In genomic region chr20:58959652-58960051, GRCh38 we compare ENCODE assay signal across 35 cellular contexts. TPM values are rescaled to one million over a fixed set of nuclear protein-coding genes. Genes with fewer than 3 reads are reported as not detected.
"Had no signal": no experiment of that assay in that cellular context is flagged by ENCODE, and none has a peak within 500 bp of the region (broad histone marks: within the 10 kb centered on the region; RNA-seq: fewer than 3 reads in every experiment).

No MANE protein-coding gene starts in this region.

- H3K27ac Mint-ChIP-seq: activated CD4-positive, alpha-beta T cell treated with anti-CD3 and anti-CD28 coated beads for 36 hours; activated CD8-positive, alpha-beta memory T cell treated with anti-CD3 and anti-CD28 coated beads, Interleukin-2, amount 10 ng/mL, durations not matched to agents 7 days and 5 days; activated CD8-positive, alpha-beta T cell treated with anti-CD3 and anti-CD28 coated beads, Interleukin-2, amount 10 ng/mL, durations not matched to agents 7 days and 5 days; activated naive CD4-positive, alpha-beta T cell treated with anti-CD3 and anti-CD28 coated beads, Interleukin-2, amount 50 U/mL, for 24 hours; activated naive CD8-positive, alpha-beta T cell treated with anti-CD3 and anti-CD28 coated beads, Interleukin-2, amount 50 U/mL, for 24 hours; activated T-helper 2 cell treated with anti-CD3 and anti-CD28 coated beads, Interferon-gamma antibody, Interleukin-2, Interleukin-4, amounts not matched to agents 10 μg/mL and 5 μg/mL and 100 μg/mL, durations not matched to agents 14 hours and 24 hours and 36 hours; immature natural killer cell; memory B cell; naive thymus-derived CD4-positive, alpha-beta T cell; neural progenitor cell; stimulated activated memory B cell treated with anti-CD40 and anti-IgM and Interleukin-4, amounts not matched to agents 10 μg/mL and 1 μg/mL and 100 μg/mL, for 72 hours; T-helper 2 cell treated with Interferon-gamma antibody and Interleukin-4, amounts not matched to agents 5 μg/mL and 100 μg/mL, for 36 hours had no signal

- H3K27me3 ChIP-seq: esophagus squamous epithelium, gastroesophageal sphincter, neural progenitor cell, thyroid gland, upper lobe of right lung had no signal

- H3K4me1 Mint-ChIP-seq: activated CD4-positive, alpha-beta T cell treated with anti-CD3 and anti-CD28 coated beads for 36 hours; activated CD8-positive, alpha-beta memory T cell treated with anti-CD3 and anti-CD28 coated beads, Interleukin-2, amount 10 ng/mL, durations not matched to agents 7 days and 5 days; activated naive CD4-positive, alpha-beta T cell treated with anti-CD3 and anti-CD28 coated beads, Interleukin-2, amount 50 U/mL, for 24 hours; activated naive CD8-positive, alpha-beta T cell treated with anti-CD3 and anti-CD28 coated beads, Interleukin-2, amount 50 U/mL, for 24 hours; central memory CD8-positive, alpha-beta T cell; immature natural killer cell; neural progenitor cell; stimulated activated memory B cell treated with anti-CD40 and anti-IgM and Interleukin-4, amounts not matched to agents 10 μg/mL and 1 μg/mL and 100 μg/mL, for 72 hours; stimulated activated naive CD8-positive, alpha-beta T cell treated with anti-CD3 and anti-CD28 coated beads, Interleukin-15, amount 100 ng/mL, for 72 hours had no signal

- H3K27me3 Mint-ChIP-seq: activated naive CD4-positive, alpha-beta T cell treated with anti-CD3 and anti-CD28 coated beads, Interleukin-2, amount 50 U/mL, for 24 hours; stimulated activated memory B cell treated with anti-CD40 and anti-IgM and Interleukin-4, amounts not matched to agents 10 μg/mL and 1 μg/mL and 100 μg/mL, for 72 hours had no signal

- H3K9ac ChIP-seq: neural progenitor cell had no signal

- H3K9me3 ChIP-seq: esophagus squamous epithelium, gastroesophageal sphincter, thyroid gland, upper lobe of right lung had no signal

- H3K36me3 Mint-ChIP-seq: activated CD8-positive, alpha-beta memory T cell treated with anti-CD3 and anti-CD28 coated beads, Interleukin-2, amount 10 ng/mL, durations not matched to agents 7 days and 5 days; activated naive CD4-positive, alpha-beta T cell treated with anti-CD3 and anti-CD28 coated beads, Interleukin-2, amount 50 U/mL, for 24 hours; neural progenitor cell; stimulated activated memory B cell treated with anti-CD40 and anti-IgM and Interleukin-4, amounts not matched to agents 10 μg/mL and 1 μg/mL and 100 μg/mL, for 72 hours had no signal

- H2AFZ ChIP-seq: neural progenitor cell had no signal

- H3K4me1 ChIP-seq: esophagus squamous epithelium, gastroesophageal sphincter, neural progenitor cell, upper lobe of right lung had no signal

- H3K36me3 ChIP-seq: esophagus squamous epithelium, gastroesophageal sphincter, neural progenitor cell, thyroid gland, upper lobe of right lung had no signal

- ATAC-seq: activated CD4-positive, alpha-beta T cell treated with anti-CD3 and anti-CD28 coated beads for 36 hours; activated CD8-positive, alpha-beta memory T cell treated with anti-CD3 and anti-CD28 coated beads, Interleukin-2, amount 10 ng/mL, durations not matched to agents 7 days and 5 days; activated CD8-positive, alpha-beta T cell treated with anti-CD3 and anti-CD28 coated beads, Interleukin-2, amount 10 ng/mL, durations not matched to agents 7 days and 5 days; activated naive CD8-positive, alpha-beta T cell treated with anti-CD3 and anti-CD28 coated beads, Interleukin-2, amount 50 U/mL, for 24 hours; gastroesophageal sphincter; naive thymus-derived CD4-positive, alpha-beta T cell; sciatic nerve; stimulated activated memory B cell treated with anti-CD40 and anti-IgM and Interleukin-4, amounts not matched to agents 10 μg/mL and 1 μg/mL and 100 μg/mL, for 72 hours; stimulated activated naive CD8-positive, alpha-beta T cell treated with anti-CD3 and anti-CD28 coated beads, Interleukin-15, amount 100 ng/mL, for 72 hours; upper lobe of right lung had no signal

- H3K4me2 ChIP-seq: neural progenitor cell had no signal

- H3K9me3 Mint-ChIP-seq: activated naive CD4-positive, alpha-beta T cell treated with anti-CD3 and anti-CD28 coated beads, Interleukin-2, amount 50 U/mL, for 24 hours; activated naive CD8-positive, alpha-beta T cell treated with anti-CD3 and anti-CD28 coated beads, Interleukin-2, amount 50 U/mL, for 24 hours; activated T-helper 2 cell treated with anti-CD3 and anti-CD28 coated beads, Interferon-gamma antibody, Interleukin-2, Interleukin-4, amounts not matched to agents 10 μg/mL and 5 μg/mL and 100 μg/mL, durations not matched to agents 14 hours and 24 hours and 36 hours; central memory CD8-positive, alpha-beta T cell; immature natural killer cell; stimulated activated naive CD8-positive, alpha-beta T cell treated with anti-CD3 and anti-CD28 coated beads, Interleukin-15, amount 100 ng/mL, for 72 hours; T-helper 2 cell treated with Interferon-gamma antibody and Interleukin-4, amounts not matched to agents 5 μg/mL and 100 μg/mL, for 36 hours had no signal

- H3K4me3 Mint-ChIP-seq: activated CD4-positive, alpha-beta T cell treated with anti-CD3 and anti-CD28 coated beads for 36 hours; activated CD8-positive, alpha-beta memory T cell treated with anti-CD3 and anti-CD28 coated beads, Interleukin-2, amount 10 ng/mL, durations not matched to agents 7 days and 5 days; activated CD8-positive, alpha-beta T cell treated with anti-CD3 and anti-CD28 coated beads, Interleukin-2, amount 10 ng/mL, durations not matched to agents 7 days and 5 days; activated naive CD4-positive, alpha-beta T cell treated with anti-CD3 and anti-CD28 coated beads, Interleukin-2, amount 50 U/mL, for 24 hours; activated naive CD8-positive, alpha-beta T cell treated with anti-CD3 and anti-CD28 coated beads, Interleukin-2, amount 50 U/mL, for 24 hours; central memory CD8-positive, alpha-beta T cell; immature natural killer cell; memory B cell; naive thymus-derived CD4-positive, alpha-beta T cell; neural progenitor cell; stimulated activated memory B cell treated with anti-CD40 and anti-IgM and Interleukin-4, amounts not matched to agents 10 μg/mL and 1 μg/mL and 100 μg/mL, for 72 hours; stimulated activated naive CD8-positive, alpha-beta T cell treated with anti-CD3 and anti-CD28 coated beads, Interleukin-15, amount 100 ng/mL, for 72 hours; T-helper 2 cell treated with Interferon-gamma antibody and Interleukin-4, amounts not matched to agents 5 μg/mL and 100 μg/mL, for 36 hours had no signal

- H3K4me3 ChIP-seq: esophagus squamous epithelium, gastroesophageal sphincter, neural progenitor cell, skin epidermis, thyroid gland, upper lobe of right lung had no signal

- H3K27ac ChIP-seq: esophagus squamous epithelium, gastroesophageal sphincter, neural progenitor cell, skin epidermis, thyroid gland, upper lobe of right lung had no signal

- DNase-seq: activated CD4-positive, alpha-beta T cell treated with anti-CD3 and anti-CD28 coated beads for 36 hours; activated CD4-positive, CD25-positive, alpha-beta regulatory T cell; activated CD8-positive, alpha-beta memory T cell treated with anti-CD3 and anti-CD28 coated beads, Interleukin-2, amount 10 ng/mL, durations not matched to agents 7 days and 5 days; activated CD8-positive, alpha-beta T cell treated with anti-CD3 and anti-CD28 coated beads, Interleukin-2, amount 10 ng/mL, durations not matched to agents 7 days and 5 days; activated naive CD8-positive, alpha-beta T cell treated with anti-CD3 and anti-CD28 coated beads, Interleukin-2, amount 50 U/mL, for 24 hours; activated T-cell treated with anti-CD3 and anti-CD28 coated beads, Interleukin-2, amount 50 U/mL, for 48 hours; dermis blood vessel endothelial cell; effector CD4-positive, alpha-beta T cell; esophagus squamous epithelium; head of caudate nucleus; hippocampal formation; immature natural killer cell; midbrain; naive thymus-derived CD4-positive, alpha-beta T cell; posterior cingulate gyrus; stimulated activated CD4-positive, alpha-beta T cell treated with anti-CD3 and anti-CD28 coated beads, Interleukin-4, amount 100 ng/mL, for 24 hours; stimulated activated naive CD8-positive, alpha-beta T cell treated with anti-CD3 and anti-CD28 coated beads, Interleukin-15, amount 100 ng/mL, for 72 hours; substantia nigra; T-helper 1 cell; thyroid gland; upper lobe of right lung had no signal

RNA-seq across cellular contexts. Expression of gene TUBB1, which starts 59.6 kb away (rescaled TPM):
- total RNA-seq: activated CD4-positive, alpha-beta T cell treated with anti-CD3 and anti-CD28 coated beads for 36 hours; activated CD8-positive, alpha-beta memory T cell treated with anti-CD3 and anti-CD28 coated beads, Interleukin-2, amount 10 ng/mL, durations not matched to agents 7 days and 5 days; activated CD8-positive, alpha-beta T cell treated with anti-CD3 and anti-CD28 coated beads, Interleukin-2, amount 10 ng/mL, durations not matched to agents 7 days and 5 days; activated T-helper 2 cell treated with anti-CD3 and anti-CD28 coated beads, Interferon-gamma antibody, Interleukin-2, Interleukin-4, amounts not matched to agents 10 μg/mL and 5 μg/mL and 100 μg/mL, durations not matched to agents 14 hours and 24 hours and 36 hours; bronchial epithelial cell; dermis blood vessel endothelial cell; fibroblast of villous mesenchyme; kidney epithelial cell; renal cortical epithelial cell had no signal
